36 cellular contexts compared by ENCODE assay signal in genomic region chr11:87447606-87448005, GRCh38.
"Had no signal": no experiment of that assay in that cellular context is flagged by ENCODE, and none has a peak within 500 bp of the region (broad histone marks: within the 10 kb centered on the region; RNA-seq: fewer than 3 reads in every experiment).

No MANE protein-coding gene starts in this region.

- H3K4me1 Mint-ChIP-seq: activated naive CD4-positive, alpha-beta T cell treated with anti-CD3 and anti-CD28 coated beads, Interleukin-2, amount 50 U/mL, for 24 hours; activated naive CD8-positive, alpha-beta T cell treated with anti-CD3 and anti-CD28 coated beads for 36 hours; activated naive CD8-positive, alpha-beta T cell treated with anti-CD3 and anti-CD28 coated beads, Interleukin-2, amount 50 U/mL, for 24 hours; T-helper 17 cell had no signal

- H3K4me3 ChIP-seq: adrenal gland, body of pancreas, esophagus muscularis mucosa, gastrocnemius medialis had no signal

- H3K27ac ChIP-seq: adrenal gland, body of pancreas, esophagus muscularis mucosa, foreskin keratinocyte, gastrocnemius medialis, WERI-Rb-1 had no signal

- DNase-seq: activated B cell treated with CpG ODN at 0.5 μM for 24 hours; activated CD4-positive, alpha-beta T cell treated with anti-CD3 and anti-CD28 coated beads for 48 hours; activated CD4-positive, alpha-beta T cell treated with anti-CD3 and anti-CD28 coated beads, Interleukin-2, amount 50 U/mL, for 1 hour; activated CD4-positive, alpha-beta T cell treated with anti-CD3 and anti-CD28 coated beads, Interleukin-2, amount 50 U/mL, for 48 hours; activated CD8-positive, alpha-beta memory T cell treated with anti-CD3 and anti-CD28 coated beads for 24 hours; activated CD8-positive, alpha-beta T cell treated with anti-CD3 and anti-CD28 coated beads for 36 hours; activated effector memory CD4-positive, alpha-beta T cell treated with anti-CD3 and anti-CD28 coated beads, Interleukin-2, amount 50 U/mL, for 16 hours; activated naive CD4-positive, alpha-beta T cell treated with anti-CD3 and anti-CD28 coated beads for 36 hours; activated naive CD8-positive, alpha-beta T cell treated with anti-CD3 and anti-CD28 coated beads for 36 hours; activated naive CD8-positive, alpha-beta T cell treated with anti-CD3 and anti-CD28 coated beads, Interleukin-2, amount 50 U/mL, for 24 hours; activated T-cell treated with anti-CD3 and anti-CD28 coated beads, Interleukin-2, amount 50 U/mL, for 1 hour; activated T-cell treated with anti-CD3 and anti-CD28 coated beads, Interleukin-2, amount 50 U/mL, for 48 hours; adrenal gland; amygdala; aorta; body of pancreas; caudate nucleus; cortex of kidney; dermis blood vessel endothelial cell; effector CD4-positive, alpha-beta T cell; effector memory CD8-positive, alpha-beta T cell; erythroblast; foreskin keratinocyte; gastrocnemius medialis; head of caudate nucleus; T-helper 1 cell; T-helper 17 cell; T1000; WERI-Rb-1 had no signal

- H3K9me3 Mint-ChIP-seq: activated B cell treated with CpG ODN at 0.5 μM for 24 hours; activated CD8-positive, alpha-beta T cell treated with anti-CD3 and anti-CD28 coated beads for 36 hours; activated naive CD4-positive, alpha-beta T cell treated with anti-CD3 and anti-CD28 coated beads for 36 hours; activated naive CD4-positive, alpha-beta T cell treated with anti-CD3 and anti-CD28 coated beads, Interleukin-2, amount 50 U/mL, for 24 hours; activated naive CD8-positive, alpha-beta T cell treated with anti-CD3 and anti-CD28 coated beads for 36 hours; activated naive CD8-positive, alpha-beta T cell treated with anti-CD3 and anti-CD28 coated beads, Interleukin-2, amount 50 U/mL, for 24 hours; activated T-helper 1 cell treated with anti-CD3 and anti-CD28 coated beads, Interleukin-12 subunit alpha, Interleukin-12 subunit beta, Interleukin-2, Interleukin-4 antibody, amounts not matched to agents 30 ng/mL and 10 ng/mL and 1 ng/mL, durations not matched to agents 14 hours and 24 hours and 36 hours; activated T-helper 2 cell treated with anti-CD3 and anti-CD28 coated beads, Interferon-gamma antibody, Interleukin-2, Interleukin-4, amounts not matched to agents 10 μg/mL and 5 μg/mL and 100 μg/mL, durations not matched to agents 14 hours and 24 hours and 36 hours; effector memory CD8-positive, alpha-beta T cell; T-helper 2 cell treated with Interferon-gamma antibody and Interleukin-4, amounts not matched to agents 5 μg/mL and 100 μg/mL, for 36 hours had no signal

- ATAC-seq: activated CD4-positive, CD25-positive, alpha-beta regulatory T cell treated with anti-CD3 and anti-CD28 coated beads, Interleukin-2, amount 50 U/mL, for 24 hours; activated CD8-positive, alpha-beta T cell treated with anti-CD3 and anti-CD28 coated beads for 36 hours; activated naive CD8-positive, alpha-beta T cell treated with anti-CD3 and anti-CD28 coated beads, Interleukin-2, amount 50 U/mL, for 24 hours; body of pancreas; effector memory CD8-positive, alpha-beta T cell; foreskin keratinocyte; gastrocnemius medialis; T-helper 17 cell had no signal

- H3K27me3 Mint-ChIP-seq: activated B cell treated with CpG ODN at 0.5 μM for 24 hours had no signal

- H3K36me3 ChIP-seq: adrenal gland, esophagus muscularis mucosa, gastrocnemius medialis, WERI-Rb-1 had no signal

- H3K4me3 Mint-ChIP-seq: activated B cell treated with CpG ODN at 0.5 μM for 24 hours; activated CD8-positive, alpha-beta T cell treated with anti-CD3 and anti-CD28 coated beads for 36 hours; activated naive CD4-positive, alpha-beta T cell treated with anti-CD3 and anti-CD28 coated beads for 36 hours; activated naive CD4-positive, alpha-beta T cell treated with anti-CD3 and anti-CD28 coated beads, Interleukin-2, amount 50 U/mL, for 24 hours; activated naive CD8-positive, alpha-beta T cell treated with anti-CD3 and anti-CD28 coated beads for 36 hours; activated naive CD8-positive, alpha-beta T cell treated with anti-CD3 and anti-CD28 coated beads, Interleukin-2, amount 50 U/mL, for 24 hours; activated T-helper 1 cell treated with anti-CD3 and anti-CD28 coated beads, Interleukin-12 subunit alpha, Interleukin-12 subunit beta, Interleukin-2, Interleukin-4 antibody, amounts not matched to agents 30 ng/mL and 10 ng/mL and 1 ng/mL, durations not matched to agents 14 hours and 24 hours and 36 hours; effector memory CD8-positive, alpha-beta T cell; T-helper 17 cell; T-helper 2 cell treated with Interferon-gamma antibody and Interleukin-4, amounts not matched to agents 5 μg/mL and 100 μg/mL, for 36 hours had no signal

- FAIRE-seq: colon had no signal

- H3K4me1 ChIP-seq: adrenal gland, body of pancreas, esophagus muscularis mucosa, gastrocnemius medialis had no signal

- H3K9me3 ChIP-seq: adrenal gland, body of pancreas, esophagus muscularis mucosa, gastrocnemius medialis had no signal

- H3K27ac Mint-ChIP-seq: activated B cell treated with CpG ODN at 0.5 μM for 24 hours; activated CD8-positive, alpha-beta T cell treated with anti-CD3 and anti-CD28 coated beads for 36 hours; activated naive CD4-positive, alpha-beta T cell treated with anti-CD3 and anti-CD28 coated beads for 36 hours; activated naive CD4-positive, alpha-beta T cell treated with anti-CD3 and anti-CD28 coated beads, Interleukin-2, amount 50 U/mL, for 24 hours; activated naive CD8-positive, alpha-beta T cell treated with anti-CD3 and anti-CD28 coated beads for 36 hours; activated naive CD8-positive, alpha-beta T cell treated with anti-CD3 and anti-CD28 coated beads, Interleukin-2, amount 50 U/mL, for 24 hours; activated T-helper 1 cell treated with anti-CD3 and anti-CD28 coated beads, Interleukin-12 subunit alpha, Interleukin-12 subunit beta, Interleukin-2, Interleukin-4 antibody, amounts not matched to agents 30 ng/mL and 10 ng/mL and 1 ng/mL, durations not matched to agents 14 hours and 24 hours and 36 hours; activated T-helper 2 cell treated with anti-CD3 and anti-CD28 coated beads, Interferon-gamma antibody, Interleukin-2, Interleukin-4, amounts not matched to agents 10 μg/mL and 5 μg/mL and 100 μg/mL, durations not matched to agents 14 hours and 24 hours and 36 hours; effector memory CD8-positive, alpha-beta T cell; T-helper 17 cell; T-helper 2 cell treated with Interferon-gamma antibody and Interleukin-4, amounts not matched to agents 5 μg/mL and 100 μg/mL, for 36 hours had no signal

- H3K36me3 Mint-ChIP-seq: activated naive CD4-positive, alpha-beta T cell treated with anti-CD3 and anti-CD28 coated beads, Interleukin-2, amount 50 U/mL, for 24 hours; activated naive CD8-positive, alpha-beta T cell treated with anti-CD3 and anti-CD28 coated beads for 36 hours had no signal

- H3K27me3 ChIP-seq: adrenal gland, body of pancreas, esophagus muscularis mucosa, foreskin keratinocyte, gastrocnemius medialis had no signal
